ENCODE assay signal across 21 cellular contexts in the genomic region with DNA sequence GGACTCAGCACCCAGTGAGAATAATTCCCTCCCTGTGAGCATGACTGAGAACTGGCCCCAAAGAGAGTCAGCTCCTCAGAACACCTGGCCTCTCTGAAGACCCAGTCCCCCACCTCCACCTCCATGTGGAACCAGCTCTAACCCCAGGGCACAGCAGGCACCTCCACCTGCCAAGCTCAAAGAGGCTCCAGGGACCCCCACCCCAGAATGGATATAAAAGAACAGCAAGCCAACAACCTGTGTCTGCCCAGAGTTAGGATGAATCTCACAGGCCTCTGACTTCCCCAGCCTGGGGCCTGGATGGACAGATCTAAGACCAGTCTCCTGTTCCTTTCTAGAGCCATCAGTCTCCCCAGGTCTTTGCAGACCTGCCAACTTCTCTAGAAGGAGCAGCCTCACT.
DNase-seq lines count a peak whose midpoint lies in the region; ATAC-seq and TF ChIP-seq lines count a peak whose summit lies in the region.
"Had no signal": no experiment of that assay in that cellular context is flagged by ENCODE, and none has a peak within 500 bp of the region (broad histone marks: within the 10 kb centered on the region; RNA-seq: fewer than 3 reads in every experiment).

No MANE protein-coding gene starts in this region.

- TF ChIP-seq CTCF in DOHH2 (IDR thresholded peaks at IDR 0.05; ENCODE audit: low read depth, low read length, poor library complexity, severe bottlenecking), result no peak
- TF ChIP-seq CTCF in PC-9 (conservative IDR thresholded peaks at IDR 0.05), result no peak
- no peak for TF ChIP-seq CTCF in mucosa of descending colon (IDR thresholded peaks at IDR 0.05)

- H2BK15ac ChIP-seq in neuronal stem cell (ENCODE audit: low read length), result no peak overlapping the region

- H4K8ac ChIP-seq in neuronal stem cell (ENCODE audit: low read depth, low read length), result no peak overlapping the region

- H3K9me2 ChIP-seq in DOHH2 (replicated peaks; ENCODE audit: control insufficient read depth, low read length), result no peaks in the 10 kb centered on the region
- H3K9me2 ChIP-seq in PC-9 (ENCODE audit: insufficient read depth), result no peaks in the 10 kb centered on the region

- H3K79me2 ChIP-seq in DOHH2 (ENCODE audit: control insufficient read depth, low read length) (no peaks in the 10 kb centered on the region), PC-9 (ENCODE audit: low read depth) (no peaks in the 10 kb centered on the region)

- H3K9me3 ChIP-seq in DOHH2 (ENCODE audit: control insufficient read depth, insufficient read depth, low read length) (no peaks in the 10 kb centered on the region), neuronal stem cell (replicated peaks in 1 of 2; ENCODE audit: control insufficient read depth in 2 of 2, insufficient read depth in 1 of 2, low read depth in 1 of 2, low read length in 2 of 2) (peaks cover 8 to 19% of the 10 kb centered on the region in 2 donors), PC-9 (ENCODE audit: insufficient read depth, low read depth) (no peaks in the 10 kb centered on the region), mucosa of descending colon (peaks cover 6% of the 10 kb centered on the region)
- H3K9me3 ChIP-seq: BE2C, SJCRH30 had no signal

- H2BK5ac ChIP-seq in neuronal stem cell (ENCODE audit: low read length), result no peak overlapping the region

- H3K27me3 ChIP-seq in DOHH2 (ENCODE audit: control insufficient read depth, low read length), result no peaks in the 10 kb centered on the region
- H3K27me3 ChIP-seq in neuronal stem cell (ENCODE audit: control insufficient read depth in 3 of 3, insufficient read depth in 3 of 3, low read depth in 1 of 3, low read length in 3 of 3), result no peaks in the 10 kb centered on the region
- H3K27me3 ChIP-seq in PC-9 (ENCODE audit: insufficient read depth, low read depth), result peaks cover 83% of the 10 kb centered on the region
- H3K27me3 ChIP-seq: BE2C, Peyer's patch, SJCRH30 had no signal

- no peak overlapping the region for H3K9ac ChIP-seq in neuronal stem cell (ENCODE audit: low read depth, low read length, poor library complexity)

- POLR2A ChIA-PET in PC-9 (lab: Charles Lee; ENCODE audit: unreplicated experiment), result no interaction called here

- H3F3A ChIP-seq in DOHH2 (ENCODE audit: control insufficient read depth, insufficient read depth) (no peaks in the 10 kb centered on the region), PC-9 (ENCODE audit: insufficient read depth, low read depth) (no peaks in the 10 kb centered on the region)

- CTCF ChIA-PET in PC-9 (lab: Charles Lee), result no interaction called here

- H3K36me3 ChIP-seq in DOHH2 (ENCODE audit: control insufficient read depth, low read length) (no peaks in the 10 kb centered on the region), neuronal stem cell (replicated peaks in 1 of 2; ENCODE audit: control insufficient read depth in 2 of 2, insufficient read depth in 2 of 2, low read length in 2 of 2) (no peaks in the 10 kb centered on the region), PC-9 (ENCODE audit: low read depth) (no peaks in the 10 kb centered on the region), mucosa of descending colon (ENCODE audit: low read depth) (no peaks in the 10 kb centered on the region)
- H3K36me3 ChIP-seq: BE2C, Peyer's patch, SJCRH30 had no signal

- DNase-seq in neuronal stem cell (ENCODE audit: low spot score) (no peak), PC-9 (no peak), retina (no peak), mucosa of descending colon (no peak)
- DNase-seq: BE2C; CD4-positive, alpha-beta T cell; DND-41; HCEC 1CT; Kasumi-1; NCI-H1417; NCI-H187; NCI-H2107; NK-92 treated with Interleukin-12 subunit alpha and Interleukin-12 subunit beta, amount 100 ng/mL, for 24 hours; SJCRH30; T-helper 1 cell had no signal

- peak overlapping the region; percentile 68 for H3K4me2 ChIP-seq in DOHH2 (ENCODE audit: low read length)
- no peak overlapping the region for H3K4me2 ChIP-seq in neuronal stem cell (ENCODE audit: insufficient read depth, low read length, poor library complexity, severe bottlenecking)
- no peak overlapping the region for H3K4me2 ChIP-seq in PC-9
- H3K4me2 ChIP-seq: A549, GM23338 had no signal

- H2AK5ac ChIP-seq in neuronal stem cell (ENCODE audit: low read depth, low read length), result no peak overlapping the region

- H3K27ac ChIP-seq in DOHH2 (ENCODE audit: low read depth, low read length), result peak overlapping the region; percentile 47
- no peak overlapping the region for H3K27ac ChIP-seq in neuronal stem cell (replicated peaks; ENCODE audit: low read length)
- H3K27ac ChIP-seq in PC-9, result no peak overlapping the region
- H3K27ac ChIP-seq: A549, Peyer's patch, SJCRH30 had no signal

- no peak overlapping the region for H4K91ac ChIP-seq in neuronal stem cell (ENCODE audit: low read depth, low read length, poor library complexity)

- H3K4me1 ChIP-seq in DOHH2 (ENCODE audit: control insufficient read depth, low read length) (peaks cover 20% of the 10 kb centered on the region), neuronal stem cell (ENCODE audit: control insufficient read depth in 2 of 2, insufficient read depth in 1 of 2, low read depth in 1 of 2, low read length in 2 of 2) (peaks cover 0 to 6% of the 10 kb centered on the region in 2 donors), PC-9 (replicated peaks; ENCODE audit: insufficient read depth) (no peaks in the 10 kb centered on the region), mucosa of descending colon (ENCODE audit: low read depth) (no peaks in the 10 kb centered on the region)
- H3K4me1 ChIP-seq: A549, BE2C, Peyer's patch, SJCRH30 had no signal

- no peak overlapping the region for H3K23ac ChIP-seq in neuronal stem cell (ENCODE audit: low read depth, low read length, poor library complexity)

- no peaks in the 10 kb centered on the region for H3K79me1 ChIP-seq in neuronal stem cell (ENCODE audit: low read depth, low read length)

- H4K20me1 ChIP-seq in DOHH2 (ENCODE audit: control insufficient read depth, insufficient read depth, low read depth, low read length) (no peaks in the 10 kb centered on the region), PC-9 (ENCODE audit: insufficient read depth) (no peaks in the 10 kb centered on the region)

- H3K18ac ChIP-seq in neuronal stem cell (ENCODE audit: low read length), result no peak overlapping the region

- peak; percentile 1 for ATAC-seq in GM21576 (IDR thresholded peaks at IDR 0.05; ENCODE audit: unreplicated experiment)
- peak; percentile 2 for ATAC-seq in HG03354 (IDR thresholded peaks at IDR 0.05; ENCODE audit: poor library complexity, severe bottlenecking, unreplicated experiment)
- ATAC-seq in mucosa of descending colon, result no peak
- ATAC-seq: A549, GM23338 had no signal

- H3K4ac ChIP-seq in neuronal stem cell (ENCODE audit: low read length), result no peak overlapping the region

- H3K14ac ChIP-seq in neuronal stem cell (ENCODE audit: low read length), result no peak overlapping the region

- no peak overlapping the region for H2BK12ac ChIP-seq in neuronal stem cell (ENCODE audit: low read length)

- BruUV-seq in PC-9 (replicated peaks; lab: Mats Ljungman, UMichigan), result no TSS peak

- peak overlapping the region; percentile 61 for H2BK120ac ChIP-seq in neuronal stem cell (ENCODE audit: low read depth, low read length)

- H2AFZ ChIP-seq in neuronal stem cell (ENCODE audit: low read length) (no peak overlapping the region), PC-9 (no peak overlapping the region)
- H2AFZ ChIP-seq: GM23338 had no signal

- intact Hi-C loops in PC-9 (cut with micrococcal nuclease; ENCODE audit: unreplicated experiment) (no loop called here), mucosa of descending colon (cut with DNase I, micrococcal nuclease) (no loop called here)

- H3K4me3 ChIP-seq in DOHH2 (ENCODE audit: low read length), result peak overlapping the region; percentile 49
- no peak overlapping the region for H3K4me3 ChIP-seq in neuronal stem cell (ENCODE audit: low read length in 2 of 2)
- H3K4me3 ChIP-seq in PC-9, result no peak overlapping the region
- no peak overlapping the region for H3K4me3 ChIP-seq in mucosa of descending colon
- H3K4me3 ChIP-seq: A549, GM23338, Peyer's patch, SJCRH30 had no signal
